ENCODE assay signal across 18 cellular contexts in the genomic region with DNA sequence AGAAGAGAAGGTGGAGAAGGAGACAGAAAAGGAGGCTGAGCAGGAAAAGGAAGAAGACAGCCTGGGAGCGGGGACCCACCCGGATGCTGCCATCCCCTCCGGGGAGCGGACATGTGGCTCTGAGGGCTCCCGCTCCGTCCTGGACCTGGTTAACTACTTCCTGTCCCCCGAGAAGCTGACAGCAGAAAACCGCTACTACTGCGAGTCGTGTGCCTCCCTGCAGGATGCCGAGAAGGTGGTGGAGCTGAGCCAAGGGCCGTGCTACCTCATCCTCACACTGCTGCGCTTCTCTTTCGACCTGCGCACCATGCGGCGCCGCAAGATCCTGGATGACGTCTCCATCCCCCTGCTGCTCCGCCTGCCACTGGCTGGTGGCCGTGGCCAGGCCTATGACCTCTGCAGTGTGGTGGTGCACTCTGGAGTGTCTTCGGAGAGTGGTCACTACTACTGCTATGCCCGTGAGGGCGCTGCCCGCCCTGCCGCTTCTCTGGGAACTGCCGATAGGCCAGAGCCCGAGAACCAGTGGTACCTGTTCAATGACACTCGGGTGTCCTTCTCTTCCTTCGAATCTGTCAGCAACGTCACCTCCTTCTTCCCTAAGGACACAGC. TPM values are rescaled to one million over a fixed set of nuclear protein-coding genes. Genes with fewer than 3 reads are reported as not detected.
A peak's percentile ranks its signal among the peaks of the same experiment; 100 is the strongest.
DNase-seq lines count a peak whose midpoint lies in the region; ATAC-seq, FAIRE-seq and TF ChIP-seq lines count a peak whose summit lies in the region.
"Had no signal": no experiment of that assay in that cellular context is flagged by ENCODE, and none has a peak within 500 bp of the region (broad histone marks: within the 10 kb centered on the region; RNA-seq: fewer than 3 reads in every experiment).

No MANE protein-coding gene starts in this region.

- peak overlapping the region; percentile 55 for H3K27ac Mint-ChIP-seq in T-helper 1 cell treated with Interleukin-12 subunit alpha and Interleukin-12 subunit beta and Interleukin-4 antibody, amounts not matched to agents 30 μg/mL and 1 μg/mL, for 36 hours
- H3K27ac Mint-ChIP-seq in CD4-positive, CD25-positive, alpha-beta regulatory T cell = peak overlapping the region in 2 of 3 donors; percentile 6 to 63

- H3K4me3 Mint-ChIP-seq in T-helper 1 cell treated with Interleukin-12 subunit alpha and Interleukin-12 subunit beta and Interleukin-4 antibody, amounts not matched to agents 30 μg/mL and 1 μg/mL, for 36 hours = no peak overlapping the region
- no peak overlapping the region for H3K4me3 Mint-ChIP-seq in CD4-positive, CD25-positive, alpha-beta regulatory T cell

- H3K4me3 ChIP-seq in CD4-positive, CD25-positive, alpha-beta regulatory T cell (ENCODE audit: low read depth, low read length) = no peak overlapping the region
- H3K4me3 ChIP-seq in K562 = no peak overlapping the region
- H3K4me3 ChIP-seq in sigmoid colon = no peak overlapping the region
- no peak overlapping the region for H3K4me3 ChIP-seq in MM.1S (ENCODE audit: low read length)
- H3K4me3 ChIP-seq: SJCRH30 had no signal

- H3K9me1 ChIP-seq in K562 (ENCODE audit: control insufficient read depth, insufficient read depth, low read length) = no peaks in the 10 kb centered on the region

- DNase-seq in T-helper 1 cell = no peak
- DNase-seq in CD4-positive, CD25-positive, alpha-beta regulatory T cell = no peak
- no peak for DNase-seq in K562 (ENCODE audit: extremely low read depth in 1 of 4, low spot score in 3 of 4)
- DNase-seq in sigmoid colon = peak; percentile 57
- no peak for DNase-seq in NOMO-1 treated with DMSO at 0.1 percent for 48 hours (lab: John Stamatoyannopoulos, UW; ENCODE audit: unreplicated experiment)
- DNase-seq in MM.1S = no peak
- DNase-seq: BE2C, GF-D8, KG1, NCI-H1436, NCI-H2029 treated with DMSO at 0.1 percent for 48 hours, NCI-H748 treated with DMSO at 0.1 percent for 48 hours, RPMI8226, SJCRH30 had no signal

- H3K9me3 Mint-ChIP-seq in T-helper 1 cell treated with Interleukin-12 subunit alpha and Interleukin-12 subunit beta and Interleukin-4 antibody, amounts not matched to agents 30 μg/mL and 1 μg/mL, for 36 hours = no peaks in the 10 kb centered on the region
- peaks cover 0 to 1% (median 0%) of the 10 kb centered on the region in 7 donors for H3K9me3 Mint-ChIP-seq in CD4-positive, CD25-positive, alpha-beta regulatory T cell

- no peak for TF ChIP-seq POLR2A in K562 (conservative IDR thresholded peaks at IDR 0.05)
- TF ChIP-seq POLR2A in sigmoid colon (IDR thresholded peaks at IDR 0.05) = no peak

- intact Hi-C loops in K562 (cut with micrococcal nuclease) (no loop called here), sigmoid colon (cut with DNase I) (no loop called here)

- TF ChIP-seq EP300 in K562 (IDR thresholded peaks at IDR 0.05; ENCODE audit: low read length) (no peak), sigmoid colon (IDR thresholded peaks at IDR 0.05) (no peak)

- H3K9ac ChIP-seq in K562 (ENCODE audit: insufficient read depth in 1 of 2, low read depth in 2 of 2, low read length in 2 of 2) (no peak overlapping the region), MM.1S (ENCODE audit: low read length) (no peak overlapping the region)

- BruUV-seq in K562 (replicated peaks; lab: Mats Ljungman, UMichigan) = no TSS peak

- peaks cover 48% of the 10 kb centered on the region for H3K36me3 Mint-ChIP-seq in T-helper 1 cell treated with Interleukin-12 subunit alpha and Interleukin-12 subunit beta and Interleukin-4 antibody, amounts not matched to agents 30 μg/mL and 1 μg/mL, for 36 hours (ENCODE audit: low read depth)
- H3K36me3 Mint-ChIP-seq in CD4-positive, CD25-positive, alpha-beta regulatory T cell = peaks cover 32% of the 10 kb centered on the region

- H3K79me2 ChIP-seq in K562 (ENCODE audit: control insufficient read depth, insufficient read depth, low read length) = no peaks in the 10 kb centered on the region
- H3K79me2 ChIP-seq in MM.1S (ENCODE audit: low read length) = no peaks in the 10 kb centered on the region

- no peaks in the 10 kb centered on the region for H3F3A ChIP-seq in MM.1S (ENCODE audit: insufficient read depth, low read length)

- peaks cover 10% of the 10 kb centered on the region for H3K4me1 Mint-ChIP-seq in T-helper 1 cell treated with Interleukin-12 subunit alpha and Interleukin-12 subunit beta and Interleukin-4 antibody, amounts not matched to agents 30 μg/mL and 1 μg/mL, for 36 hours (ENCODE audit: low read depth)
- H3K4me1 Mint-ChIP-seq in CD4-positive, CD25-positive, alpha-beta regulatory T cell = peaks cover 0 to 19% (median 8%) of the 10 kb centered on the region in 4 donors

- no peak overlapping the region for H3K4me2 ChIP-seq in K562 (ENCODE audit: insufficient read depth, low read length)
- no peak overlapping the region for H3K4me2 ChIP-seq in MM.1S (ENCODE audit: low read depth, low read length)

- no peak for FAIRE-seq in K562 (lab: Jason Lieb, UNC)
- FAIRE-seq: GM12892 had no signal

- H3K27me3 ChIP-seq in CD4-positive, CD25-positive, alpha-beta regulatory T cell (ENCODE audit: control insufficient read depth, insufficient read depth, low read length) = no peaks in the 10 kb centered on the region
- H3K27me3 ChIP-seq in K562 (ENCODE audit: control insufficient read depth in 2 of 2, insufficient read depth in 2 of 2, low read length in 2 of 2) (no peaks in the 10 kb centered on the region), sigmoid colon (no peaks in the 10 kb centered on the region), MM.1S (replicated peaks; ENCODE audit: insufficient read depth, low read length) (no peaks in the 10 kb centered on the region)
- H3K27me3 ChIP-seq: BE2C, SJCRH30 had no signal

- peaks cover 21% of the 10 kb centered on the region for H3K36me3 ChIP-seq in CD4-positive, CD25-positive, alpha-beta regulatory T cell (ENCODE audit: control insufficient read depth, insufficient read depth, low read length)
- H3K36me3 ChIP-seq in K562 (ENCODE audit: control insufficient read depth, insufficient read depth, low read length) (peaks cover 30% of the 10 kb centered on the region; the same call in 1 of the 3 replicates), sigmoid colon (peaks cover 0 to 73% (median 28%) of the 10 kb centered on the region in 4 donors), MM.1S (replicated peaks; ENCODE audit: insufficient read depth, low read length) (no peaks in the 10 kb centered on the region)
- H3K36me3 ChIP-seq: SJCRH30 had no signal

- H3K27ac ChIP-seq in CD4-positive, CD25-positive, alpha-beta regulatory T cell (ENCODE audit: insufficient read depth, low read length, poor library complexity, severe bottlenecking) = no peak overlapping the region
- H3K27ac ChIP-seq in K562 (ENCODE audit: extremely low read depth, low read depth, low read length) (no peak overlapping the region), sigmoid colon (no peak overlapping the region), MM.1S (ENCODE audit: low read length) (no peak overlapping the region)
- H3K27ac ChIP-seq: 22Rv1, SJCRH30 had no signal

- POLR2A ChIA-PET in K562 (lab: Yijun Ruan, JAX) = interaction anchor here (0.8 kb wide), 1 partner anchor 15 kb away, joined by 3 read pairs; no protein-coding TSS in a partner anchor

- no peaks in the 10 kb centered on the region for H3K9me2 ChIP-seq in MM.1S (replicated peaks; ENCODE audit: insufficient read depth, low read length)

- 85% methylated on average over 28 of the region's 31 CpGs for WGBS in K562 (ENCODE audit: insufficient coverage, low coverage, missing lambda C conversion rate)
- 91% methylated on average over 31 of the region's 31 CpGs for WGBS in sigmoid colon, 2 donors

- no peaks in the 10 kb centered on the region for H3K4me1 ChIP-seq in CD4-positive, CD25-positive, alpha-beta regulatory T cell (ENCODE audit: control insufficient read depth, insufficient read depth, low read length, poor library complexity, severe bottlenecking)
- H3K4me1 ChIP-seq in K562 (replicated peaks in 1 of 2; ENCODE audit: control insufficient read depth in 2 of 2, insufficient read depth in 2 of 2, low read length in 2 of 2) (peaks cover 0 to 8% of the 10 kb centered on the region in 2 experiments; a peak in 3 of 5 replicates), sigmoid colon (no peaks in the 10 kb centered on the region), MM.1S (ENCODE audit: low read length) (no peaks in the 10 kb centered on the region)
- H3K4me1 ChIP-seq: SJCRH30 had no signal

- CTCF ChIA-PET in K562 (lab: Yijun Ruan, JAX; ENCODE audit: low intra/inter-chr PET ratio) = no interaction called here

- H2AFZ ChIP-seq in K562 (ENCODE audit: low read depth, low read length) (no peak overlapping the region), MM.1S (ENCODE audit: low read length) (no peak overlapping the region)

- ATAC-seq in CD4-positive, CD25-positive, alpha-beta regulatory T cell (ENCODE audit: low read depth in 2 of 2) = no peak
- ATAC-seq in K562 = no peak
- ATAC-seq in GM18870 (IDR thresholded peaks at IDR 0.05; ENCODE audit: unreplicated experiment) = no peak

- TF ChIP-seq CTCF in K562 (IDR thresholded peaks at IDR 0.05 in 2 of 3, conservative IDR thresholded peaks at IDR 0.05 in 1 of 3; ENCODE audit: insufficient read depth in 2 of 3, low read depth in 1 of 3, low read length in 3 of 3) = no peak
- TF ChIP-seq CTCF in sigmoid colon (IDR thresholded peaks at IDR 0.05) = no peak
- TF ChIP-seq CTCF in MM.1S (IDR thresholded peaks at IDR 0.05; ENCODE audit: low read length) = no peak

- no peak for TF ChIP-seq RAD21 in K562 (CRISPR knock-in tag; conservative IDR thresholded peaks at IDR 0.05 in 1 of 2, IDR thresholded peaks at IDR 0.05 in 1 of 2)

- no peaks in the 10 kb centered on the region for H3K27me3 Mint-ChIP-seq in T-helper 1 cell treated with Interleukin-12 subunit alpha and Interleukin-12 subunit beta and Interleukin-4 antibody, amounts not matched to agents 30 μg/mL and 1 μg/mL, for 36 hours (ENCODE audit: low read depth)
- H3K27me3 Mint-ChIP-seq in CD4-positive, CD25-positive, alpha-beta regulatory T cell = no peaks in the 10 kb centered on the region

- in situ Hi-C loops in K562 (cut with MboI) = no loop called here

- H4K20me1 ChIP-seq in K562 (replicated peaks; ENCODE audit: control insufficient read depth, insufficient read depth, low read length) (no peaks in the 10 kb centered on the region), MM.1S (ENCODE audit: insufficient read depth, low read length) (no peaks in the 10 kb centered on the region)

- no peaks in the 10 kb centered on the region for H3K9me3 ChIP-seq in CD4-positive, CD25-positive, alpha-beta regulatory T cell (ENCODE audit: control insufficient read depth in 2 of 2, low read length in 2 of 2)
- H3K9me3 ChIP-seq in K562 (replicated peaks; ENCODE audit: control insufficient read depth, insufficient read depth, low read depth, low read length) = no peaks in the 10 kb centered on the region
- no peaks in the 10 kb centered on the region for H3K9me3 ChIP-seq in sigmoid colon
- H3K9me3 ChIP-seq in MM.1S (replicated peaks; ENCODE audit: insufficient read depth, low read length) = no peaks in the 10 kb centered on the region
- H3K9me3 ChIP-seq: BE2C, SJCRH30 had no signal

RNA-seq across cellular contexts. Expression of a gene that starts 21.4 kb away (rescaled TPM):
- 15.0 TPM for total RNA-seq in CD4-positive, CD25-positive, alpha-beta regulatory T cell
- under 1 TPM; 0.11 to 0.84 (median 0.42) TPM for polyA plus RNA-seq in CD4-positive, CD25-positive, alpha-beta regulatory T cell
- 11.2 and 24.7 TPM in 2 replicates for total RNA-seq in K562 (2011; cell fraction: chromatin; rRNA removed; ENCODE audit: low replicate concordance)
- 14.8 and 15.9 TPM in 2 replicates for total RNA-seq in K562 (2011; cell fraction: nucleolus; rRNA removed)
- 11.8 and 13.5 TPM in 2 replicates for total RNA-seq in K562 (2011; cell fraction: nucleoplasm; rRNA removed)
- total RNA-seq in K562 (2014; rRNA removed) (3.3 and 4.8 TPM in 2 replicates), K562 (2014; rRNA removed; fragmentation: Illumina TruSeq; extraction: Trizol) (1.6 and 2.1 TPM in 2 replicates), K562 (2015; rRNA removed; fragmentation: Illumina TruSeq; extraction: Trizol) (2.4 and 3.3 TPM in 2 replicates), K562 (2021) (3.8 and 4.1 TPM in 2 replicates), sigmoid colon (10 to 100 TPM in 2 of 4 donors, 1 to 10 TPM in 2; 6.7 to 23.3 (median 10.6) TPM)
- polyA plus RNA-seq in K562 (2011; rRNA removed) (3.9 and 4.4 TPM in 2 replicates), K562 (2014; fragmentation: Illumina TruSeq; extraction: Trizol) (3.0 and 3.6 TPM in 2 replicates), K562 (2014; fragmentation: Nextera tagmentation; extraction: Ambion mirVana) (under 1 TPM; 0.01 to 0.07 TPM), K562 (2014; rRNA removed) (3.6 and 4.0 TPM in 2 replicates), sigmoid colon (1 to 10 TPM; 1.2 to 6.5 (median 2.1) TPM)
- polyA plus RNA-seq in K562 (2011; cell fraction: cytosol; rRNA removed) = 3.2 and 3.9 TPM in 2 replicates
- 23.4 and 38.4 TPM in 2 replicates for polyA plus RNA-seq in K562 (2011; cell fraction: nucleus; rRNA removed)
- 3.9 and 6.0 TPM in 2 replicates for polyA plus RNA-seq in K562 (2012)
- polyA minus RNA-seq in K562 (2011; rRNA and poly(A)+ RNA removed) = 1.7 and 1.8 TPM in 2 replicates
- 1.1 and 3.0 TPM in 2 replicates for polyA minus RNA-seq in K562 (2011; cell fraction: cytosol; rRNA and poly(A)+ RNA removed)
- 6.1 and 7.2 TPM in 2 replicates for polyA minus RNA-seq in K562 (2011; cell fraction: nucleus; rRNA and poly(A)+ RNA removed)

RNA-seq across cellular contexts. Expression of a gene that starts 21.7 kb away (rescaled TPM):
- total RNA-seq in CD4-positive, CD25-positive, alpha-beta regulatory T cell = 3.8 TPM
- polyA plus RNA-seq in CD4-positive, CD25-positive, alpha-beta regulatory T cell = 1 to 10 TPM; 1.4 to 3.3 (median 2.4) TPM
- total RNA-seq in K562 (2011; cell fraction: chromatin; rRNA removed; ENCODE audit: low replicate concordance) = 3.6 and 6.5 TPM in 2 replicates
- total RNA-seq in K562 (2011; cell fraction: nucleolus; rRNA removed) = 3.0 and 4.7 TPM in 2 replicates
- total RNA-seq in K562 (2011; cell fraction: nucleoplasm; rRNA removed) = 4.0 and 7.8 TPM in 2 replicates
- total RNA-seq in K562 (2014; rRNA removed) (1.5 and 2.1 TPM in 2 replicates), K562 (2014; rRNA removed; fragmentation: Illumina TruSeq; extraction: Trizol) (1.7 and 1.9 TPM in 2 replicates), K562 (2015; rRNA removed; fragmentation: Illumina TruSeq; extraction: Trizol) (2.0 and 2.4 TPM in 2 replicates), K562 (2021) (2.2 and 2.4 TPM in 2 replicates), sigmoid colon (10 to 100 TPM in 2 of 4 donors, 1 to 10 TPM in 2; 5.4 to 18.8 (median 9.2) TPM)
- polyA plus RNA-seq in K562 (2011; rRNA removed) (4.2 and 5.4 TPM in 2 replicates), K562 (2014; fragmentation: Illumina TruSeq; extraction: Trizol) (3.3 and 4.3 TPM in 2 replicates), K562 (2014; fragmentation: Nextera tagmentation; extraction: Ambion mirVana) (under 1 TPM; 0.34 to 0.80 TPM), K562 (2014; rRNA removed) (1.7 and 1.8 TPM in 2 replicates), sigmoid colon (1 to 10 TPM; 4.2 to 7.4 (median 4.5) TPM)
- polyA plus RNA-seq in K562 (2011; cell fraction: cytosol; rRNA removed) = 5.2 and 5.6 TPM in 2 replicates
- 1.3 and 2.4 TPM in 2 replicates for polyA plus RNA-seq in K562 (2011; cell fraction: nucleus; rRNA removed)
- 4.1 and 5.4 TPM in 2 replicates for polyA plus RNA-seq in K562 (2012)
- polyA minus RNA-seq in K562 (2011; rRNA and poly(A)+ RNA removed) = 4.0 and 5.1 TPM in 2 replicates
- polyA minus RNA-seq in K562 (2011; cell fraction: cytosol; rRNA and poly(A)+ RNA removed) = 2.1 and 3.5 TPM in 2 replicates
- 1.5 and 2.0 TPM in 2 replicates for polyA minus RNA-seq in K562 (2011; cell fraction: nucleus; rRNA and poly(A)+ RNA removed)
